8 cellular contexts compared by ENCODE assay signal in the genomic region with DNA sequence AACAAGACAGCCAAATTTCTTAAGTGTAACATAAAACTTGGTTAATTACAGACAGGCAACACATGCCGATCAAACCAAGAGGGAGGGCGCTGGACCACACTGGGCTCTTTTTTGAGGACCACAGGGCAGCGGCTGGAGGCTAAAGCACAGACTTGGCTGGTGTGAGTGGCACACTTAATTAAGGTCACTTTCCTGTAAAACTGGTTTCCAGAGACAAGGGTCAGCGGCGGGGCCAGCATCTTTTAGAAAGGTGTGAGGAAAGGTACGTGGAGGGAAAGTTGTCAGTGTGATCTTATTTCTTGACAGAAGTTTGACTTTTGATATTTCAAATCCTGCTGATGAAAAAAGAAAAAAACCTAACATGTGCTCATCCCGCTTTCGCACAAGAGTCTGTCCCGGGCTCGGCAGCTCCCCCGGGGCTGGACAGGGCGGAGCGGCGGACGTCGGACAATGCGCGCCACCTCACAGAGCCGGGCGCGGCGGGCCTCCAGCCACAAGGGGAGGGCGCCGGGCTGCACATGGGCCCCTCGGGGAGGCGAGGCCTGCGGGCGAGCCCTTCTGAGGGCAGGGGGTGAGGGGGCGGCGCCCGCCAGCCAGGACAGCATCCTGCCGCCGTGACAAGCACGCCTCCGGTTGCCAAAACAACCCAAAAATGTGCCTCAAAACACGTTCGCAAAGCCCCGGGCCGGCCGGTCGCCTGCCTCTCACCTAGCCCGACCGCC. TPM values are rescaled to one million over a fixed set of nuclear protein-coding genes. Genes with fewer than 3 reads are reported as not detected.
A peak's percentile ranks its signal among the peaks of the same experiment; 100 is the strongest.
DNase-seq lines count a peak whose midpoint lies in the region; ATAC-seq, FAIRE-seq and TF ChIP-seq lines count a peak whose summit lies in the region.

No MANE protein-coding gene starts in this region.

- FAIRE-seq in H1 (lab: Jason Lieb, UNC), result no peak

- H3K18ac ChIP-seq in H1 (ENCODE audit: extremely low read depth, low read length) (0 out of 2 replicates have a peak overlapping the region, but pooled peaks have one; percentile 63), mesendoderm (ENCODE audit: low read length) (peak overlapping the region; percentile 46)

- peaks cover 5% of the 10 kb centered on the region for H3K36me3 Mint-ChIP-seq in activated CD4-positive, alpha-beta T cell treated with anti-CD3 and anti-CD28 coated beads, Interleukin-2, amount 10 ng/mL, durations not matched to agents 24 days and 14 days (ENCODE audit: low read depth)

- H3K36me3 ChIP-seq in H1 (ENCODE audit: control insufficient read depth in 2 of 4, insufficient read depth in 4 of 4, low read length in 3 of 4) (no peaks in the 10 kb centered on the region), mesendoderm (ENCODE audit: control insufficient read depth, insufficient read depth, low read length) (no peaks in the 10 kb centered on the region), upper lobe of left lung (no peaks in the 10 kb centered on the region)

- ATAC-seq in HG02840 (IDR thresholded peaks at IDR 0.05; ENCODE audit: low FRiP score, unreplicated experiment) (peak; percentile 29), upper lobe of left lung (ENCODE audit: low FRiP score in 2 of 2) (peak; percentile 80)

- no peak for TF ChIP-seq CTCF in H1 (IDR thresholded peaks at IDR 0.05; ENCODE audit: control extremely low read depth in 1 of 3, insufficient read depth in 1 of 3, low read depth in 1 of 3, low read length in 3 of 3)
- TF ChIP-seq CTCF in upper lobe of left lung (IDR thresholded peaks at IDR 0.05), result no peak

- H3K79me1 ChIP-seq in H1 (ENCODE audit: low read depth, low read length), result no peaks in the 10 kb centered on the region
- no peaks in the 10 kb centered on the region for H3K79me1 ChIP-seq in mesendoderm (ENCODE audit: low read length)

- no peak for DNase-seq in activated CD4-positive, alpha-beta T cell treated with anti-CD3 and anti-CD28 coated beads, Interleukin-2, amount 10 ng/mL, durations not matched to agents 24 days and 14 days
- DNase-seq in activated CD4-positive, alpha-beta T cell treated with anti-CD3 and anti-CD28 coated beads, Interleukin-2, amount 50 U/mL, for 1 hour, result no peak
- DNase-seq in RPMI7951 (ENCODE audit: low read depth) (peak; percentile 59), H1 (ENCODE audit: low read depth in 1 of 2, low spot score in 2 of 2) (no peak), mesendoderm (no peak), upper lobe of left lung (peak; percentile 50 to 91), RKO (ENCODE audit: low spot score) (no peak)

- CTCF ChIA-PET in H1 (lab: Charles Lee; ENCODE audit: partially characterized antibody), result interaction anchor here (0.9 to 1.3 kb wide), 5 partner anchors 36 to 195 kb away, joined by 3 to 7 read pairs (median 3); no protein-coding TSS in a partner anchor

- TF ChIP-seq EP300 in H1 (IDR thresholded peaks at IDR 0.05; ENCODE audit: borderline replicate concordance in 1 of 2, low read depth in 2 of 2, low read length in 2 of 2) (no peak), upper lobe of left lung (IDR thresholded peaks at IDR 0.05) (no peak)

- peak overlapping the region; percentile 97; the same call in 1 of the 2 replicates for H4K8ac ChIP-seq in H1 (ENCODE audit: extremely low read depth, insufficient read depth, low read length)
- no peak overlapping the region for H4K8ac ChIP-seq in mesendoderm (ENCODE audit: low read depth, low read length)

- peaks cover 12% of the 10 kb centered on the region for H3K23me2 ChIP-seq in H1 (ENCODE audit: low read depth, low read length)

- peaks cover 72% of the 10 kb centered on the region for H3K27me3 Mint-ChIP-seq in activated CD4-positive, alpha-beta T cell treated with anti-CD3 and anti-CD28 coated beads, Interleukin-2, amount 10 ng/mL, durations not matched to agents 24 days and 14 days

- H3K27me3 ChIP-seq in H1 (replicated peaks in 1 of 4; ENCODE audit: control insufficient read depth in 3 of 4, extremely low read depth in 1 of 4, insufficient read depth in 3 of 4, low read length in 3 of 4) (peaks cover 7 to 34% (median 25%) of the 10 kb centered on the region in 4 experiments), mesendoderm (ENCODE audit: insufficient read depth, low read length, poor library complexity) (peaks cover 7% of the 10 kb centered on the region), upper lobe of left lung (no peaks in the 10 kb centered on the region)

- POLR2A ChIA-PET in H1 (lab: Charles Lee; ENCODE audit: partially characterized antibody), result interaction anchor here (0.9 to 1.8 kb wide), 6 partner anchors 10 to 184 kb away, joined by 3 to 11 read pairs (median 4); a partner anchor contains a TSS

- H3K9me3 Mint-ChIP-seq in activated CD4-positive, alpha-beta T cell treated with anti-CD3 and anti-CD28 coated beads, Interleukin-2, amount 10 ng/mL, durations not matched to agents 24 days and 14 days, result peaks cover 4% of the 10 kb centered on the region

- no peak overlapping the region for H3K14ac ChIP-seq in H1 (ENCODE audit: insufficient read length)

- H2BK120ac ChIP-seq in H1 (replicated peaks; ENCODE audit: low read depth, low read length) (no peak overlapping the region), mesendoderm (ENCODE audit: low read depth, low read length) (no peak overlapping the region)

- H4K5ac ChIP-seq in H1 (ENCODE audit: insufficient read length, low read depth, low read length) (peak overlapping the region; percentile 48), mesendoderm (ENCODE audit: low read length) (no peak overlapping the region)

- H2BK5ac ChIP-seq in H1 (ENCODE audit: low read depth, low read length), result peak overlapping the region; percentile 53; the same call in 1 of the 2 replicates
- no peak overlapping the region for H2BK5ac ChIP-seq in mesendoderm (ENCODE audit: low read length)

- no peak for TF ChIP-seq POLR2A in H1 (IDR thresholded peaks at IDR 0.05; ENCODE audit: control extremely low read depth in 1 of 2, low read depth in 2 of 2, low read length in 2 of 2)
- no peak for TF ChIP-seq POLR2A in upper lobe of left lung (IDR thresholded peaks at IDR 0.05)

- H3K9ac ChIP-seq in H1 (replicated peaks in 1 of 4; ENCODE audit: extremely low read depth in 1 of 4, low read depth in 3 of 4, low read length in 3 of 4), result peak overlapping the region; percentile 46 to 84 (median 58)
- H3K9ac ChIP-seq in mesendoderm (ENCODE audit: low read length), result peak overlapping the region; percentile 44

- H3K56ac ChIP-seq in H1 (replicated peaks; ENCODE audit: insufficient read length, low read depth, low read length) (no peak overlapping the region), mesendoderm (ENCODE audit: low read length) (peak overlapping the region; percentile 87)

- H3K4me2 ChIP-seq in H1 (ENCODE audit: insufficient read depth in 1 of 2, low read depth in 2 of 2, low read length in 2 of 2) (peak overlapping the region; percentile 87 to 99), mesendoderm (ENCODE audit: low read length) (peak overlapping the region; percentile 9)

- no peaks in the 10 kb centered on the region for H4K20me1 ChIP-seq in H1 (replicated peaks in 1 of 2; ENCODE audit: control insufficient read depth in 1 of 2, insufficient read depth in 2 of 2, low read length in 2 of 2)

- WGBS in H1 (ENCODE audit: extremely low coverage in 1 of 2, insufficient coverage in 1 of 2, insufficient read length in 1 of 2, insufficient replicate concordance in 2 of 2, low coverage in 1 of 2, low lambda C conversion rate in 2 of 2, missing lambda C conversion rate in 1 of 2), 2 experiments, result 26% methylated on average over 40 of the region's 43 CpGs; no CpG with 5 or more reads in 1 of the 2 experiments
- no CpG with 5 or more reads among the region's 43 CpGs for WGBS in mesendoderm (ENCODE audit: extremely low coverage, insufficient coverage, low lambda C conversion rate)
- 19 to 22% methylated on average over 25 to 36 of the region's 43 CpGs for WGBS in upper lobe of left lung, 2 donors

- H2AFZ ChIP-seq in H1 (ENCODE audit: low read length), result peak overlapping the region; percentile 80; the same call in 1 of the 2 replicates

- intact Hi-C loops in activated CD4-positive, alpha-beta T cell treated with anti-CD3 and anti-CD28 coated beads, Interleukin-2, amount 10 ng/mL, durations not matched to agents 24 days and 14 days (cut with micrococcal nuclease), result loop anchor here (1.0 to 5.0 kb wide), 5 partner anchors 99 to 1031 kb away; a partner anchor contains a TSS

- H3K4me3 ChIP-seq in H1 (ENCODE audit: extremely low read depth in 1 of 4, insufficient read depth in 2 of 4, low read depth in 3 of 4, low read length in 4 of 4) (peak overlapping the region; percentile 52 to 80 (median 70)), mesendoderm (ENCODE audit: low read length) (no peak overlapping the region), upper lobe of left lung (peak overlapping the region; percentile 60 to 77 (median 70))

- peaks cover 0 to 10% (median 1%) of the 10 kb centered on the region in 4 experiments; a peak in 5 of 7 replicates for H3K4me1 ChIP-seq in H1 (replicated peaks in 1 of 4; ENCODE audit: control insufficient read depth in 3 of 4, insufficient read depth in 4 of 4, low read length in 3 of 4)
- no peaks in the 10 kb centered on the region for H3K4me1 ChIP-seq in mesendoderm (ENCODE audit: control insufficient read depth, low read depth, low read length)
- peaks cover 0 to 21% (median 11%) of the 10 kb centered on the region in 4 donors for H3K4me1 ChIP-seq in upper lobe of left lung

- H3K27ac Mint-ChIP-seq in activated CD4-positive, alpha-beta T cell treated with anti-CD3 and anti-CD28 coated beads, Interleukin-2, amount 10 ng/mL, durations not matched to agents 24 days and 14 days, result peak overlapping the region; percentile 48

- H3K4me1 Mint-ChIP-seq in activated CD4-positive, alpha-beta T cell treated with anti-CD3 and anti-CD28 coated beads, Interleukin-2, amount 10 ng/mL, durations not matched to agents 24 days and 14 days, result peaks cover 18% of the 10 kb centered on the region

- no peak overlapping the region for H2BK15ac ChIP-seq in H1 (ENCODE audit: low read length)
- H2BK15ac ChIP-seq in mesendoderm (replicated peaks; ENCODE audit: low read depth), result no peak overlapping the region

- H3K79me2 ChIP-seq in H1 (ENCODE audit: control insufficient read depth in 1 of 2, insufficient read depth in 2 of 2, low read length in 2 of 2) (no peaks in the 10 kb centered on the region), mesendoderm (ENCODE audit: control insufficient read depth, insufficient read depth, low read length) (no peaks in the 10 kb centered on the region)

- H3K9me3 ChIP-seq in H1 (ENCODE audit: insufficient read depth in 2 of 2, low read depth in 1 of 2, low read length in 1 of 2) (no peaks in the 10 kb centered on the region), upper lobe of left lung (no peaks in the 10 kb centered on the region)

- no peak overlapping the region for H4K91ac ChIP-seq in H1 (replicated peaks; ENCODE audit: insufficient read length, low read length)

- peak overlapping the region; percentile 94 for H3K4me3 Mint-ChIP-seq in activated CD4-positive, alpha-beta T cell treated with anti-CD3 and anti-CD28 coated beads, Interleukin-2, amount 10 ng/mL, durations not matched to agents 24 days and 14 days

- no peak overlapping the region for H2BK12ac ChIP-seq in H1 (ENCODE audit: low read depth, low read length)

- H3K23ac ChIP-seq in H1 (ENCODE audit: insufficient read length), result no peak overlapping the region
- peak overlapping the region; percentile 25 for H3K23ac ChIP-seq in mesendoderm (ENCODE audit: low read length)

- H2AK5ac ChIP-seq in H1 (ENCODE audit: low read depth, low read length) (0 out of 2 replicates have a peak overlapping the region, but pooled peaks have one; percentile 32), mesendoderm (ENCODE audit: low read length) (no peak overlapping the region)

- TF ChIP-seq RAD21 in H1 (IDR thresholded peaks at IDR 0.05 in 1 of 2, conservative IDR thresholded peaks at IDR 0.05 in 1 of 2; ENCODE audit: low read depth in 2 of 2, low read length in 2 of 2), result no peak

- H3K27ac ChIP-seq in H1 (ENCODE audit: low read depth, low read length), result no peak overlapping the region
- H3K27ac ChIP-seq in mesendoderm (ENCODE audit: low read depth, low read length), result no peak overlapping the region
- peak overlapping the region; percentile 21 to 78 (median 65) for H3K27ac ChIP-seq in upper lobe of left lung

- no peak overlapping the region for H2BK20ac ChIP-seq in H1 (ENCODE audit: low read length)

- H3K4ac ChIP-seq in H1 (replicated peaks; ENCODE audit: insufficient read length, low read depth, low read length), result no peak overlapping the region
- no peak overlapping the region for H3K4ac ChIP-seq in mesendoderm (ENCODE audit: low read depth, low read length)

RNA-seq across cellular contexts. Expression of a gene that starts 0.7 kb away (rescaled TPM):
- total RNA-seq in activated CD4-positive, alpha-beta T cell treated with anti-CD3 and anti-CD28 coated beads, Interleukin-2, amount 10 ng/mL, durations not matched to agents 24 days and 14 days, result 1.3 and 1.7 TPM in 2 replicates
- 3.5 and 4.7 TPM in 2 replicates for total RNA-seq in RPMI7951 (2014; rRNA removed; shearing (Covaris generic))
- 4.6 and 4.7 TPM in 2 replicates for total RNA-seq in H1 (2021; fragmentation: NEBNext Ultra II Directional; extraction: Animal tissue kit (Norgen Biotek cat#: 25700))
- polyA plus RNA-seq in H1 (2011; rRNA removed), result 0.65 and 1.0 TPM in 2 replicates
- polyA plus RNA-seq in H1 (2011; cell fraction: cytosol; rRNA removed), result 1.5 TPM
- 1.1 TPM for polyA plus RNA-seq in H1 (2011; cell fraction: nucleus; rRNA removed)
- polyA plus RNA-seq in H1 (2012, experiment 1 of 2), result 2.3 to 4.0 TPM (median 2.6 TPM) in 4 replicates
- polyA plus RNA-seq in H1 (2012, experiment 2 of 2), result 0.09 TPM
- polyA plus RNA-seq in H1 (2013, experiment 1 of 2), result 3.0 TPM
- polyA plus RNA-seq in H1 (2013, experiment 2 of 2), result 3.2 TPM
- 4.1 and 5.8 TPM in 2 replicates for polyA minus RNA-seq in H1 (2011; rRNA and poly(A)+ RNA removed)
- polyA minus RNA-seq in H1 (2011; cell fraction: cytosol; rRNA and poly(A)+ RNA removed), result 1.5 TPM
- polyA minus RNA-seq in H1 (2011; cell fraction: nucleus; rRNA and poly(A)+ RNA removed), result 6.1 TPM
- 1.9 TPM for polyA plus RNA-seq in mesendoderm (2013, experiment 1 of 2)
- polyA plus RNA-seq in mesendoderm (2013, experiment 2 of 2), result 2.0 TPM
- 1 to 10 TPM; 1.3 to 7.7 (median 2.5) TPM for total RNA-seq in upper lobe of left lung

RNA-seq across cellular contexts. Expression of a gene that starts 51.3 kb away (rescaled TPM):
- not detected in 2 replicates for total RNA-seq in activated CD4-positive, alpha-beta T cell treated with anti-CD3 and anti-CD28 coated beads, Interleukin-2, amount 10 ng/mL, durations not matched to agents 24 days and 14 days
- not detected in 2 replicates for total RNA-seq in RPMI7951 (2014; rRNA removed; shearing (Covaris generic))
- not detected in 2 replicates for total RNA-seq in H1 (2021; fragmentation: NEBNext Ultra II Directional; extraction: Animal tissue kit (Norgen Biotek cat#: 25700))
- not detected in 2 replicates for polyA plus RNA-seq in H1 (2011; rRNA removed)
- not detected for polyA plus RNA-seq in H1 (2011; cell fraction: cytosol; rRNA removed)
- not detected for polyA plus RNA-seq in H1 (2011; cell fraction: nucleus; rRNA removed)
- not detected in 4 replicates for polyA plus RNA-seq in H1 (2012, experiment 1 of 2)
- polyA plus RNA-seq in H1 (2012, experiment 2 of 2), result not detected
- 0.02 TPM for polyA plus RNA-seq in H1 (2013, experiment 1 of 2)
- not detected for polyA plus RNA-seq in H1 (2013, experiment 2 of 2)
- polyA minus RNA-seq in H1 (2011; rRNA and poly(A)+ RNA removed), result not detected in 2 replicates
- not detected for polyA minus RNA-seq in H1 (2011; cell fraction: cytosol; rRNA and poly(A)+ RNA removed)
- not detected for polyA minus RNA-seq in H1 (2011; cell fraction: nucleus; rRNA and poly(A)+ RNA removed)
- polyA plus RNA-seq in mesendoderm (2013, experiment 1 of 2), result not detected
- polyA plus RNA-seq in mesendoderm (2013, experiment 2 of 2), result not detected
- total RNA-seq in upper lobe of left lung, result not detected

Comparison
In these comparisons a context has a peak if more than half of its experiments do, and no peak if none do; other contexts are left out.
1. DNase-seq: peak in RPMI7951 (single experiment) and upper lobe of left lung (2 of 2); none in activated CD4-positive, alpha-beta T cell treated with anti-CD3 and anti-CD28 coated beads, Interleukin-2, amount 10 ng/mL, durations not matched to agents 24 days and 14 days (single experiment), activated CD4-positive, alpha-beta T cell treated with anti-CD3 and anti-CD28 coated beads, Interleukin-2, amount 50 U/mL, for 1 hour (single experiment), H1 (0 of 2), mesendoderm (single experiment) and RKO (single experiment).
2. H3K27ac ChIP-seq: peak in upper lobe of left lung (4 of 4); none in H1 (single experiment) and mesendoderm (single experiment).